In the genomic region with DNA sequence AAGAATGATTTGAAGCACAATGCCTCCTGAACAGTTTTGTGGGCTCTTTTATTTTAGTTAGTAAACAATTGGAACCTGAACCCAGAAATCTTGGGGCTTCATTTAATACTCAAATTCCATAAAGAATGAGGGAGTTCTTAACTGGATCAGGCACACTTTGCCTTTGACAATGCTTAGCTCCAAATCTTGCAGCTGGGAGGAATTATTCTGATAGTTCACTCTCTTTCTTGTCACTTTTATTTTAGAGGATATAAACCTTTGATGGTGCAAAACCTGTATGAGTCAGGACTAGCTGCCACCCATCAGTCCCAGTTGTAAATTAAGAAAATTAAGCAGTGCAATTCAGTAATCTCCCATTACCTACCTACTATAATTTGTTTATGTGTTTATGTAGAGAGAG, we compare ENCODE assay signal across 8 cellular contexts.
"Had no signal": no experiment of that assay in that cellular context is flagged by ENCODE, and none has a peak within 500 bp of the region (broad histone marks: within the 10 kb centered on the region; RNA-seq: fewer than 3 reads in every experiment).

No MANE protein-coding gene starts in this region.

- ATAC-seq: HCT116, HepG2 had no signal

- H3K4me1 ChIP-seq: HAP-1 had no signal

- H3K36me3 ChIP-seq: HAP-1 had no signal

- DNase-seq: GM23248, GOT3, H7, HFFc6 had no signal

- H3K4me3 ChIP-seq: GM23248, HAP-1 had no signal

- H3K9ac ChIP-seq: GM23248 had no signal

- H3K9me3 ChIP-seq: HAP-1 had no signal

- H3K27ac ChIP-seq: GM23248, HL-60 had no signal
